27 cellular contexts compared by ENCODE assay signal in the genomic region with DNA sequence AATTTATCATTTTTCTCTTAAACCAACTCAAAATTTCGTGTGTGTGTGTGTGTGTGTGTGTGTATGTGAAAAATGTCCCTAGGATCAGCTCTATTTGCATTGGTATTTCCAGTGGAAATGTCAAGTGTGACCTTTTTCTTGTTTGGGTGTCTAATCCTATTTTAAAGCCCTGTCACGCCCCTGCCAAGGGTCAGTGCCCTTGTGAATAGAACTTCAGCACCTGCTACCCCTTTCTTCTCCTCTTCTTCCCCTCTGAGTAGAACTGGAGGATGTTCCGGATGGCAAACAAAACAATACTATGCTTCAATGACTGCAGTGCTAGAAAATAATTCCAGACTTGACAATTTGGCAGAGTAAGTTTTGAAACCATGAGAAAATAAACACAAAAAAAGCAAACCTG.
"Had no signal": no experiment of that assay in that cellular context is flagged by ENCODE, and none has a peak within 500 bp of the region (broad histone marks: within the 10 kb centered on the region; RNA-seq: fewer than 3 reads in every experiment).

No MANE protein-coding gene starts in this region.

- H3K27ac ChIP-seq: adrenal gland, ascending aorta, brain microvascular endothelial cell, dorsolateral prefrontal cortex, epithelial cell of prostate, heart left ventricle, lower lobe of right lung, parathyroid adenoma, skin epidermis, vagina had no signal

- H3K27ac Mint-ChIP-seq: activated CD4-positive, alpha-beta T cell treated with anti-CD3 and anti-CD28 coated beads for 36 hours; activated naive CD4-positive, alpha-beta T cell treated with anti-CD3 and anti-CD28 coated beads, Interleukin-2, amount 50 U/mL, for 72 hours; activated T-cell treated with anti-CD3 and anti-CD28 coated beads, Interleukin-2, amount 50 U/mL, for 24 hours; activated T-helper 17 cell treated with anti-CD3 and anti-CD28 coated beads, Interleukin-2, amount 50 U/mL, for 72 hours; naive thymus-derived CD8-positive, alpha-beta T cell; stimulated activated memory B cell treated with anti-CD40 and anti-IgM and Interleukin-4, amounts not matched to agents 10 μg/mL and 1 μg/mL and 100 μg/mL, for 72 hours; type B pancreatic cell had no signal

- H3K27me3 Mint-ChIP-seq: activated T-cell treated with anti-CD3 and anti-CD28 coated beads, Interleukin-2, amount 50 U/mL, for 24 hours; naive thymus-derived CD8-positive, alpha-beta T cell; stimulated activated memory B cell treated with anti-CD40 and anti-IgM and Interleukin-4, amounts not matched to agents 10 μg/mL and 1 μg/mL and 100 μg/mL, for 72 hours had no signal

- H3K4me1 ChIP-seq: adrenal gland, ascending aorta, heart left ventricle, lower lobe of right lung, parathyroid adenoma, vagina had no signal

- H3K9me3 ChIP-seq: adrenal gland, ascending aorta, heart left ventricle, lower lobe of right lung, vagina had no signal

- ATAC-seq: activated CD4-positive, alpha-beta T cell treated with anti-CD3 and anti-CD28 coated beads for 36 hours; activated naive CD4-positive, alpha-beta T cell treated with anti-CD3 and anti-CD28 coated beads, Interleukin-2, amount 50 U/mL, for 72 hours; activated T-helper 17 cell treated with anti-CD3 and anti-CD28 coated beads, Interleukin-2, amount 50 U/mL, for 72 hours; heart left ventricle; left colon; lower lobe of right lung; naive thymus-derived CD8-positive, alpha-beta T cell; right cardiac atrium; stimulated activated memory B cell treated with anti-CD40 and anti-IgM and Interleukin-4, amounts not matched to agents 10 μg/mL and 1 μg/mL and 100 μg/mL, for 72 hours had no signal

- FAIRE-seq: keratinocyte had no signal

- H3K36me3 ChIP-seq: adrenal gland, ascending aorta, brain microvascular endothelial cell, heart left ventricle, lower lobe of right lung, vagina had no signal

- H3K27me3 ChIP-seq: adrenal gland, ascending aorta, brain microvascular endothelial cell, dorsolateral prefrontal cortex, heart left ventricle, vagina had no signal

- DNase-seq: activated CD4-positive, alpha-beta T cell treated with anti-CD3 and anti-CD28 coated beads for 36 hours; activated CD4-positive, alpha-beta T cell treated with anti-CD3 and anti-CD28 coated beads, Interleukin-2, amount 50 U/mL, for 4 hours; activated CD8-positive, alpha-beta memory T cell treated with anti-CD3 and anti-CD28 coated beads for 24 hours; activated CD8-positive, alpha-beta memory T cell treated with anti-CD3 and anti-CD28 coated beads, Interleukin-2, amount 50 U/mL, for 4 hours; activated T-cell treated with anti-CD3 and anti-CD28 coated beads, Interleukin-2, amount 50 U/mL, for 24 hours; adrenal gland; brain microvascular endothelial cell; caudate nucleus; dorsolateral prefrontal cortex; heart left ventricle; left colon; lower lobe of right lung; naive thymus-derived CD8-positive, alpha-beta T cell; nucleus accumbens; right cardiac atrium; stimulated activated CD4-positive, alpha-beta T cell treated with anti-CD3 and anti-CD28 coated beads, Interleukin-2, amount 100 ng/mL, for 24 hours; T-helper 9 cell had no signal

- H3K4me3 ChIP-seq: adrenal gland, ascending aorta, dorsolateral prefrontal cortex, heart left ventricle, lower lobe of right lung, skin epidermis, vagina had no signal

- H3K9me3 Mint-ChIP-seq: activated naive CD4-positive, alpha-beta T cell treated with anti-CD3 and anti-CD28 coated beads, Interleukin-2, amount 50 U/mL, for 72 hours; activated T-cell treated with anti-CD3 and anti-CD28 coated beads, Interleukin-2, amount 50 U/mL, for 24 hours; activated T-helper 17 cell treated with anti-CD3 and anti-CD28 coated beads, Interleukin-2, amount 50 U/mL, for 72 hours; naive thymus-derived CD8-positive, alpha-beta T cell; stimulated activated memory B cell treated with anti-CD40 and anti-IgM and Interleukin-4, amounts not matched to agents 10 μg/mL and 1 μg/mL and 100 μg/mL, for 72 hours; type B pancreatic cell had no signal

- H3K4me3 Mint-ChIP-seq: activated CD4-positive, alpha-beta T cell treated with anti-CD3 and anti-CD28 coated beads for 36 hours; activated T-cell treated with anti-CD3 and anti-CD28 coated beads, Interleukin-2, amount 50 U/mL, for 24 hours; activated T-helper 17 cell treated with anti-CD3 and anti-CD28 coated beads, Interleukin-2, amount 50 U/mL, for 72 hours; stimulated activated memory B cell treated with anti-CD40 and anti-IgM and Interleukin-4, amounts not matched to agents 10 μg/mL and 1 μg/mL and 100 μg/mL, for 72 hours; type B pancreatic cell had no signal

- H3K36me3 Mint-ChIP-seq: activated naive CD4-positive, alpha-beta T cell treated with anti-CD3 and anti-CD28 coated beads, Interleukin-2, amount 50 U/mL, for 72 hours; naive thymus-derived CD8-positive, alpha-beta T cell; stimulated activated memory B cell treated with anti-CD40 and anti-IgM and Interleukin-4, amounts not matched to agents 10 μg/mL and 1 μg/mL and 100 μg/mL, for 72 hours; type B pancreatic cell had no signal
